1 cellular context compared by ENCODE assay signal in the genomic region with DNA sequence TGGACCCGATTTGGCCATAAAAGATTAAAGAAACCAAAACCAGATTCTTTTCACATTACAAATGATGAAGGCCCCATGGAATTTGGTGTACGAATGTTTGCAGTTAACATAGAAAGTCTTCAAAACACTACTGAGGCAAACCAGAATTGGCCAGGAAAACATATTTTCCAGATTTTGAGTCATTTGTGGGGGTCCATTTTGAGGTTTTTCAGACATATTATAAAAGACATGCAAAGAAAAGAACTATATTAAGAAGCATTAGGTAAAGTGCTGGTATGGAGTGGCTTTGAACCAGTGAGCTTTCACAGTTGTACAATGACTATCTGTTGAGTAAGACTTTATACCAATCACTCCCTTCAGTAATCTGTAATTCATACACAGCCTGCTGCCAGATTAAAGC.
TF ChIP-seq lines count a peak whose summit lies in the region.

No MANE protein-coding gene starts in this region.

TF ChIP-seq in SK-N-SH, 30 proteins besides CTCF, POLR2A, EP300 and RAD21 (continued from another document):
- TF ChIP-seq NFIC (IDR thresholded peaks at IDR 0.05; ENCODE audit: borderline replicate concordance): peak; percentile 26; the same call in 1 of the 2 replicates
- TF ChIP-seq FOSL2 (IDR thresholded peaks at IDR 0.05; ENCODE audit: borderline replicate concordance, low read depth): peak; percentile 13; the same call in 1 of the 2 replicates
- TF ChIP-seq RCOR1 (IDR thresholded peaks at IDR 0.05; ENCODE audit: low read length): no peak
